In the genomic region with DNA sequence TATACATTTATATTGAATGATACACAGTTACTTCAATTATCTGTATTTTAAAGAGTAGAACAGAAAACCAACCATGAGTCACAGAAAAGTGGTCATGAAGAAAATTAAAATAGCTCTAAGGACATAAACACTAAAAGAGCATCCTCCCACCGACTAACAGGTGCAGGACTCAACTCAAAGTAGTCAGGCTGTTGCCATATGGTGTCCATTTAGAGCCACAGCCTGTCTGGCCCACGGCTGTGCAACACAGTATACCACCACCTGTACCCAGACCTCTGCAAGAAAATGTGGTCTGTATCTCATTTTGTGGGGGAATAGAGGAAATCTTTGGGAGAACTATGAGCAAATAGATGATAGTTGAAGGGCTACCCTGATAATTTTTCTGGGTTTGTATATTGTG, we compare ENCODE assay signal across 33 cellular contexts.
"Had no signal": no experiment of that assay in that cellular context is flagged by ENCODE, and none has a peak within 500 bp of the region (broad histone marks: within the 10 kb centered on the region; RNA-seq: fewer than 3 reads in every experiment).

No MANE protein-coding gene starts in this region.

- H3K27me3 ChIP-seq: ascending aorta, cardiac muscle cell had no signal

- ATAC-seq: activated CD8-positive, alpha-beta memory T cell treated with anti-CD3 and anti-CD28 coated beads, Interleukin-2, amount 10 ng/mL, durations not matched to agents 7 days and 5 days; activated T-helper 17 cell treated with anti-CD3 and anti-CD28 coated beads, Interleukin-2, amount 50 U/mL, for 72 hours; Right ventricle myocardium inferior; SK-N-SH treated with all-trans-retinoic acid at 6 μM for 48 hours; T-cell; T-helper 17 cell had no signal

- H3K27ac Mint-ChIP-seq: activated B cell treated with CpG ODN at 0.5 μM for 24 hours; activated CD4-positive, alpha-beta memory T cell treated with anti-CD3 and anti-CD28 coated beads for 36 hours; activated CD8-positive, alpha-beta memory T cell treated with anti-CD3 and anti-CD28 coated beads, Interleukin-2, amount 10 ng/mL, durations not matched to agents 7 days and 5 days; activated naive CD4-positive, alpha-beta T cell treated with anti-CD3 and anti-CD28 coated beads, Interleukin-2, amount 50 U/mL, for 24 hours; activated naive CD8-positive, alpha-beta T cell treated with anti-CD3 and anti-CD28 coated beads, Interleukin-2, amount 10 ng/mL, durations not matched to agents 7 days and 5 days; activated T-helper 17 cell treated with anti-CD3 and anti-CD28 coated beads, Interleukin-2, amount 50 U/mL, for 72 hours; T-cell; T-helper 17 cell had no signal

- H3K4me1 Mint-ChIP-seq: activated B cell treated with CpG ODN at 0.5 μM for 24 hours; activated CD8-positive, alpha-beta memory T cell treated with anti-CD3 and anti-CD28 coated beads, Interleukin-2, amount 10 ng/mL, durations not matched to agents 7 days and 5 days; activated naive CD4-positive, alpha-beta T cell treated with anti-CD3 and anti-CD28 coated beads, Interleukin-2, amount 50 U/mL, for 24 hours; activated naive CD8-positive, alpha-beta T cell treated with anti-CD3 and anti-CD28 coated beads, Interleukin-2, amount 10 ng/mL, durations not matched to agents 7 days and 5 days; activated T-helper 17 cell treated with anti-CD3 and anti-CD28 coated beads, Interleukin-2, amount 50 U/mL, for 72 hours; central memory CD8-positive, alpha-beta T cell; T-cell; T-helper 17 cell had no signal

- H3K4me3 ChIP-seq: ascending aorta, cardiac muscle cell, PC-9 had no signal

- H3K36me3 Mint-ChIP-seq: activated CD4-positive, alpha-beta memory T cell treated with anti-CD3 and anti-CD28 coated beads for 36 hours; activated CD8-positive, alpha-beta memory T cell treated with anti-CD3 and anti-CD28 coated beads, Interleukin-2, amount 10 ng/mL, durations not matched to agents 7 days and 5 days; activated naive CD4-positive, alpha-beta T cell treated with anti-CD3 and anti-CD28 coated beads, Interleukin-2, amount 50 U/mL, for 24 hours; activated naive CD8-positive, alpha-beta T cell treated with anti-CD3 and anti-CD28 coated beads, Interleukin-2, amount 10 ng/mL, durations not matched to agents 7 days and 5 days; T-cell had no signal

- H3K4me3 Mint-ChIP-seq: activated B cell treated with CpG ODN at 0.5 μM for 24 hours; activated CD4-positive, alpha-beta memory T cell treated with anti-CD3 and anti-CD28 coated beads for 36 hours; activated CD8-positive, alpha-beta memory T cell treated with anti-CD3 and anti-CD28 coated beads, Interleukin-2, amount 10 ng/mL, durations not matched to agents 7 days and 5 days; activated naive CD4-positive, alpha-beta T cell treated with anti-CD3 and anti-CD28 coated beads, Interleukin-2, amount 50 U/mL, for 24 hours; activated naive CD8-positive, alpha-beta T cell treated with anti-CD3 and anti-CD28 coated beads, Interleukin-2, amount 10 ng/mL, durations not matched to agents 7 days and 5 days; activated T-helper 17 cell treated with anti-CD3 and anti-CD28 coated beads, Interleukin-2, amount 50 U/mL, for 72 hours; central memory CD8-positive, alpha-beta T cell; T-cell; T-helper 17 cell had no signal

- H3K4me1 ChIP-seq: ascending aorta had no signal

- H3K4me2 ChIP-seq: PC-9 had no signal

- H3K9me3 Mint-ChIP-seq: activated CD4-positive, alpha-beta memory T cell treated with anti-CD3 and anti-CD28 coated beads for 36 hours; activated naive CD8-positive, alpha-beta T cell treated with anti-CD3 and anti-CD28 coated beads, Interleukin-2, amount 10 ng/mL, durations not matched to agents 7 days and 5 days had no signal

- H3K27ac ChIP-seq: ascending aorta, cardiac muscle cell, PC-9, RWPE1, VCaP had no signal

- H2AFZ ChIP-seq: PC-9 had no signal

- DNase-seq: activated B cell treated with CpG ODN at 0.5 μM for 24 hours; activated CD4-positive, alpha-beta memory T cell treated with anti-CD3 and anti-CD28 coated beads for 36 hours; activated CD4-positive, alpha-beta T cell treated with anti-CD3 and anti-CD28 coated beads for 4 hours; activated CD4-positive, alpha-beta T cell treated with anti-CD3 and anti-CD28 coated beads, Interleukin-2, amount 50 U/mL, for 1 hour; activated CD4-positive, CD25-positive, alpha-beta regulatory T cell treated with anti-CD3 and anti-CD28 coated beads, Interleukin-2, amount 50 U/mL, for 72 hours; activated CD8-positive, alpha-beta memory T cell treated with anti-CD3 and anti-CD28 coated beads for 24 hours; activated CD8-positive, alpha-beta memory T cell treated with anti-CD3 and anti-CD28 coated beads, Interleukin-2, amount 10 ng/mL, durations not matched to agents 7 days and 5 days; activated CD8-positive, alpha-beta memory T cell treated with anti-CD3 and anti-CD28 coated beads, Interleukin-2, amount 50 U/mL, for 48 hours; activated gamma-delta T cell; activated naive CD4-positive, alpha-beta T cell treated with Interleukin-2 at 50 U/mL for 16 hours; activated naive CD8-positive, alpha-beta T cell treated with anti-CD3 and anti-CD28 coated beads, Interleukin-2, amount 10 ng/mL, durations not matched to agents 7 days and 5 days; activated T-cell treated with anti-CD3 and anti-CD28 coated beads, Interleukin-2, amount 50 U/mL, for 48 hours; Karpas-422; KBM-7; NCI-H1105; NCI-H1417 treated with DMSO at 0.1 percent for 48 hours; NCI-H187 treated with DMSO at 0.1 percent for 48 hours; NCI-H2081; NCI-H345; NCI-H526 treated with DMSO at 0.1 percent for 48 hours; PC-9; SIG-M5; T-cell; T-helper 17 cell had no signal

- H3K27me3 Mint-ChIP-seq: activated B cell treated with CpG ODN at 0.5 μM for 24 hours; activated CD4-positive, alpha-beta memory T cell treated with anti-CD3 and anti-CD28 coated beads for 36 hours; activated CD8-positive, alpha-beta memory T cell treated with anti-CD3 and anti-CD28 coated beads, Interleukin-2, amount 10 ng/mL, durations not matched to agents 7 days and 5 days; activated naive CD4-positive, alpha-beta T cell treated with anti-CD3 and anti-CD28 coated beads, Interleukin-2, amount 50 U/mL, for 24 hours; activated naive CD8-positive, alpha-beta T cell treated with anti-CD3 and anti-CD28 coated beads, Interleukin-2, amount 10 ng/mL, durations not matched to agents 7 days and 5 days; activated T-helper 17 cell treated with anti-CD3 and anti-CD28 coated beads, Interleukin-2, amount 50 U/mL, for 72 hours; central memory CD8-positive, alpha-beta T cell; T-cell; T-helper 17 cell had no signal

- H3K36me3 ChIP-seq: ascending aorta, cardiac muscle cell had no signal

- H3K9me3 ChIP-seq: ascending aorta had no signal
